In genomic region chr9:15867334-15867733, GRCh38 we compare ENCODE assay signal across 18 cellular contexts.
DNase-seq lines count a peak whose midpoint lies in the region; ATAC-seq and TF ChIP-seq lines count a peak whose summit lies in the region.
"Had no signal": no experiment of that assay in that cellular context is flagged by ENCODE, and none has a peak within 500 bp of the region (broad histone marks: within the 10 kb centered on the region; RNA-seq: fewer than 3 reads in every experiment).

No MANE protein-coding gene starts in this region.

- no peaks in the 10 kb centered on the region for H3K4me1 ChIP-seq in GM23338 (ENCODE audit: insufficient read depth)
- H3K4me1 ChIP-seq: A549 had no signal

- H3K4me3 Mint-ChIP-seq in GM23338, result no peak overlapping the region
- H3K4me3 Mint-ChIP-seq: T-helper 2 cell treated with Interferon-gamma antibody and Interleukin-4, amounts not matched to agents 5 μg/mL and 100 μg/mL, for 36 hours had no signal

- no peak overlapping the region for H2AFZ ChIP-seq in GM23338
- H2AFZ ChIP-seq: GM23248 had no signal

- no peaks in the 10 kb centered on the region for H3K36me3 Mint-ChIP-seq in GM23338 (ENCODE audit: low read depth)

- H3K27ac Mint-ChIP-seq in GM23338, result no peak overlapping the region
- H3K27ac Mint-ChIP-seq: T-helper 2 cell treated with Interferon-gamma antibody and Interleukin-4, amounts not matched to agents 5 μg/mL and 100 μg/mL, for 36 hours had no signal

- peaks cover 2% of the 10 kb centered on the region; the same call in 1 of the 2 replicates for H3K9me2 ChIP-seq in GM23338 (ENCODE audit: insufficient read depth)

- H3F3A ChIP-seq in GM23338 (replicated peaks; ENCODE audit: low read depth), result no peaks in the 10 kb centered on the region

- no peaks in the 10 kb centered on the region for H3K9me3 Mint-ChIP-seq in GM23338
- H3K9me3 Mint-ChIP-seq: T-helper 2 cell treated with Interferon-gamma antibody and Interleukin-4, amounts not matched to agents 5 μg/mL and 100 μg/mL, for 36 hours had no signal

- no peak overlapping the region for H3K4me3 ChIP-seq in GM23338
- H3K4me3 ChIP-seq: A549, GM23248, MG63 had no signal

- TF ChIP-seq CTCF in GM23338 (conservative IDR thresholded peaks at IDR 0.05; ENCODE audit: low read depth in 2 of 2), result no peak

- no peaks in the 10 kb centered on the region for H3K4me1 Mint-ChIP-seq in GM23338

- no peaks in the 10 kb centered on the region for H3K36me3 ChIP-seq in GM23338 (ENCODE audit: insufficient read depth)
- H3K36me3 ChIP-seq: MG63 had no signal

- ATAC-seq in GM18868 (IDR thresholded peaks at IDR 0.05; ENCODE audit: unreplicated experiment), result peak; percentile 71
- peak; percentile 45 for ATAC-seq in HG02763 (IDR thresholded peaks at IDR 0.05; ENCODE audit: unreplicated experiment)
- peak; percentile 82 for ATAC-seq in HG03280 (IDR thresholded peaks at IDR 0.05; ENCODE audit: unreplicated experiment)
- ATAC-seq in GM23338, result no peak
- ATAC-seq in left ventricle myocardium superior, result no peak
- ATAC-seq: A549, HCT116 had no signal

- no peak overlapping the region for H3K4me2 ChIP-seq in GM23338
- H3K4me2 ChIP-seq: A549 had no signal

- no peaks in the 10 kb centered on the region for H4K20me1 ChIP-seq in GM23338 (replicated peaks; ENCODE audit: insufficient read depth)

- H3K27me3 ChIP-seq in GM23338 (ENCODE audit: insufficient read depth), result no peaks in the 10 kb centered on the region
- H3K27me3 ChIP-seq: MG63 had no signal

- H3K27ac ChIP-seq in GM23338 (ENCODE audit: low read depth), result no peak overlapping the region
- H3K27ac ChIP-seq: A549, GM23248 had no signal

- H3K27me3 Mint-ChIP-seq in GM23338 (ENCODE audit: insufficient read depth, low read depth, poor library complexity), result no peaks in the 10 kb centered on the region

- H3K79me2 ChIP-seq in GM23338 (replicated peaks; ENCODE audit: insufficient read depth), result no peaks in the 10 kb centered on the region

- intact Hi-C loops in left ventricle myocardium superior (cut with micrococcal nuclease), result no loop called here

- peak; percentile 25 to 33 for DNase-seq in SHP77 (lab: John Stamatoyannopoulos, UW)
- DNase-seq in GM23338 (ENCODE audit: low spot score), result no peak
- no peak for DNase-seq in left ventricle myocardium superior
- DNase-seq in HK-2 (ENCODE audit: unreplicated experiment), result no peak
- DNase-seq in NCI-H128 (lab: John Stamatoyannopoulos, UW; ENCODE audit: unreplicated experiment), result no peak
- DNase-seq: C1 segment of cervical spinal cord, GDM1, GM23248, Karpas-422, MG63, NCI-H187, NCI-H748 treated with DMSO at 0.1 percent for 48 hours had no signal

TF ChIP-seq in GM23338, 12 proteins besides CTCF, POLR2A, EP300 and RAD21:
- TF ChIP-seq ETS1 (IDR thresholded peaks at IDR 0.05) (no peak), EZH2phosphoT487 (IDR thresholded peaks at IDR 0.05; ENCODE audit: unreplicated experiment) (no peak), POLR2AphosphoS5 (IDR thresholded peaks at IDR 0.05; ENCODE audit: low read depth) (no peak), CREB1 (CRISPR knock-in tag; IDR thresholded peaks at IDR 0.05; ENCODE audit: low read depth) (no peak)

Comparison
In these comparisons a context has a peak if more than half of its experiments do, and no peak if none do; other contexts are left out.
1. ATAC-seq: peak in GM18868 (single experiment), HG02763 (single experiment) and HG03280 (single experiment); none in GM23338 (single experiment) and left ventricle myocardium superior (single experiment).
2. DNase-seq: peak in SHP77 (2 of 2); none in GM23338 (single experiment), left ventricle myocardium superior (single experiment), HK-2 (single experiment) and NCI-H128 (single experiment).